28 cellular contexts compared by ENCODE assay signal in the genomic region with DNA sequence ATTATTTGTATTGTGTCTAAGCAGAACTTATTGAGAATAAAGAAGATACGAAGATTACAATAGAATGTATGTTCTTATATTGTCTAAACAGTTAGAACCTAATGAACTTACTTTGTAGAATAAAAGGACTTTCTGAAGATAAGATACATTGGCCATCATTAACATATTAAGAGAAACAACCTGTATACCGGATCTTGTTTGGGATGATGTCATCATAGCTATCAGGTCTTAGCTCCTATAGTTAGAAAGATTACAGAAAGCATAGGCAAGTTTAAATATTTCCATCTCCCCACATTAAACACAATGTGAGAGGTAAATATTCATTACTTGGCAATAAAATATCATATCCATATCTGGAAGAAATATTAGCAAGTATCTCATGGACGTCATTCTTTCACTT.
"Had no signal": no experiment of that assay in that cellular context is flagged by ENCODE, and none has a peak within 500 bp of the region (broad histone marks: within the 10 kb centered on the region; RNA-seq: fewer than 3 reads in every experiment).

No MANE protein-coding gene starts in this region.

- H3K27ac Mint-ChIP-seq: dendritic cell treated with granulocyte-macrophage colony-stimulating factor and Interleukin-4, amounts not matched to agents 40 ng/mL and 50 ng/mL, for 4 days; effector memory CD8-positive, alpha-beta T cell; endodermal cell had no signal

- H3K27ac ChIP-seq: colonic mucosa, coronary artery, dorsolateral prefrontal cortex, epithelial cell of prostate, esophagus muscularis mucosa, esophagus squamous epithelium, foreskin keratinocyte, gastrocnemius medialis, gastroesophageal sphincter, heart left ventricle, heart right ventricle had no signal

- H3K9me3 ChIP-seq: colonic mucosa, esophagus muscularis mucosa, esophagus squamous epithelium, gastrocnemius medialis, gastroesophageal sphincter, heart left ventricle had no signal

- H3K4me3 ChIP-seq: colonic mucosa, coronary artery, dorsolateral prefrontal cortex, esophagus muscularis mucosa, esophagus squamous epithelium, gastrocnemius medialis, gastroesophageal sphincter, heart left ventricle, heart right ventricle had no signal

- H3K27me3 ChIP-seq: colonic mucosa, gastrocnemius medialis had no signal

- H3K4me1 ChIP-seq: foreskin keratinocyte, gastrocnemius medialis, heart left ventricle, heart right ventricle had no signal

- H3K4me3 Mint-ChIP-seq: dendritic cell treated with granulocyte-macrophage colony-stimulating factor and Interleukin-4, amounts not matched to agents 40 ng/mL and 50 ng/mL, for 4 days; effector memory CD8-positive, alpha-beta T cell; endodermal cell had no signal

- H3K36me3 ChIP-seq: colonic mucosa, esophagus muscularis mucosa, esophagus squamous epithelium, gastrocnemius medialis, gastroesophageal sphincter, heart left ventricle, heart right ventricle had no signal

- H3K9me3 Mint-ChIP-seq: endodermal cell had no signal

- ATAC-seq: effector memory CD8-positive, alpha-beta T cell; esophagus mucosa; foreskin keratinocyte; gastrocnemius medialis; gastroesophageal sphincter; heart left ventricle; heart right ventricle had no signal

- FAIRE-seq: colon, endometrium, endothelial cell of umbilical vein, frontal cortex had no signal

- DNase-seq: colonic mucosa; cortex of kidney; dorsolateral prefrontal cortex; effector CD4-positive, alpha-beta T cell; effector CD8-positive, alpha-beta T cell; effector memory CD4-positive, alpha-beta T cell; effector memory CD8-positive, alpha-beta T cell; endodermal cell; erythroblast; esophagus squamous epithelium; foreskin fibroblast; foreskin keratinocyte; foreskin melanocyte; gastrocnemius medialis; glutamatergic neuron; head of caudate nucleus; heart left ventricle; heart right ventricle had no signal
